ENCODE assay signal across 37 cellular contexts in genomic region chr6:57165080-57165479, GRCh38. TPM values are rescaled to one million over a fixed set of nuclear protein-coding genes. Genes with fewer than 3 reads are reported as not detected.
A peak's percentile ranks its signal among the peaks of the same experiment; 100 is the strongest.
DNase-seq lines count a peak whose midpoint lies in the region; ATAC-seq, FAIRE-seq and TF ChIP-seq lines count a peak whose summit lies in the region.
"Had no signal": no experiment of that assay in that cellular context is flagged by ENCODE, and none has a peak within 500 bp of the region (broad histone marks: within the 10 kb centered on the region; RNA-seq: fewer than 3 reads in every experiment).

No MANE protein-coding gene starts in this region.

- H3K4me3 ChIP-seq in HEK293 (ENCODE audit: low read depth, low read length) (no peak overlapping the region), K562 (no peak overlapping the region)
- H3K4me3 ChIP-seq: A549; BLaER1; BLaER1 treated with 17β-estradiol and CSF1 and Interleukin-3, amounts not matched to agents 10 nM and 100 nM had no signal

- 100% methylated on average over 1 of the region's 1 CpG for WGBS in K562 (ENCODE audit: insufficient coverage, low coverage, missing lambda C conversion rate)

- TF ChIP-seq POLR2A in H54 (IDR thresholded peaks at IDR 0.05; ENCODE audit: low read depth, low read length) (no peak), K562 (conservative IDR thresholded peaks at IDR 0.05) (no peak)

- no peak overlapping the region for H3K4me2 ChIP-seq in K562 (ENCODE audit: insufficient read depth, low read length)
- H3K4me2 ChIP-seq: A549; BLaER1; BLaER1 treated with 17β-estradiol and CSF1 and Interleukin-3, amounts not matched to agents 10 nM and 100 nM had no signal

- H3K9me3 Mint-ChIP-seq in activated naive CD4-positive, alpha-beta T cell treated with anti-CD3 and anti-CD28 coated beads, Interleukin-2, amount 10 ng/mL, durations not matched to agents 7 days and 5 days: peaks cover 11% of the 10 kb centered on the region
- H3K9me3 Mint-ChIP-seq in activated naive CD4-positive, alpha-beta T cell treated with anti-CD3 and anti-CD28 coated beads, Interleukin-2, amount 50 U/mL, for 72 hours: peaks cover 4 to 18% of the 10 kb centered on the region in 2 donors

- H3K4me1 ChIP-seq in HEK293 (ENCODE audit: control insufficient read depth, insufficient read depth, low read length): no peaks in the 10 kb centered on the region
- H3K4me1 ChIP-seq in K562 (replicated peaks in 1 of 2; ENCODE audit: control insufficient read depth in 2 of 2, insufficient read depth in 2 of 2, low read length in 2 of 2): no peaks in the 10 kb centered on the region
- H3K4me1 ChIP-seq: A549; BE2C; BLaER1; BLaER1 treated with 17β-estradiol and CSF1 and Interleukin-3, amounts not matched to agents 10 nM and 100 nM; Caco-2 had no signal

- no peak for TF ChIP-seq EP300 in K562 (IDR thresholded peaks at IDR 0.05; ENCODE audit: low read length)

- TF ChIP-seq RAD21 in K562 (CRISPR knock-in tag; conservative IDR thresholded peaks at IDR 0.05 in 1 of 2, IDR thresholded peaks at IDR 0.05 in 1 of 2): no peak

- peak; percentile 43 for FAIRE-seq in H54 (lab: Jason Lieb, UNC)
- FAIRE-seq in K562 (lab: Jason Lieb, UNC): no peak
- FAIRE-seq: A204.1, A549, D721Med had no signal

- no peaks in the 10 kb centered on the region for H3K27me3 Mint-ChIP-seq in activated naive CD4-positive, alpha-beta T cell treated with anti-CD3 and anti-CD28 coated beads, Interleukin-2, amount 10 ng/mL, durations not matched to agents 7 days and 5 days
- H3K27me3 Mint-ChIP-seq: B cell; CD4-positive, alpha-beta memory T cell; CD4-positive, alpha-beta T cell; CD4-positive, CD25-positive, alpha-beta regulatory T cell; CD8-positive, alpha-beta memory T cell had no signal

- no peaks in the 10 kb centered on the region for H3K27me3 ChIP-seq in K562 (ENCODE audit: control insufficient read depth in 2 of 2, insufficient read depth in 2 of 2, low read length in 2 of 2)
- H3K27me3 ChIP-seq: BE2C; BLaER1; BLaER1 treated with 17β-estradiol and CSF1 and Interleukin-3, amounts not matched to agents 10 nM and 100 nM had no signal

- intact Hi-C loops in K562 (cut with micrococcal nuclease): no loop called here

- POLR2A ChIA-PET in HEK293 (lab: Yijun Ruan, JAX): no interaction called here
- POLR2A ChIA-PET in K562 (lab: Yijun Ruan, JAX): no interaction called here

- ATAC-seq in activated naive CD4-positive, alpha-beta T cell treated with anti-CD3 and anti-CD28 coated beads, Interleukin-2, amount 50 U/mL, for 72 hours: no peak
- ATAC-seq in K562 (no peak), HG02642 (IDR thresholded peaks at IDR 0.05; ENCODE audit: poor library complexity, unreplicated experiment) (no peak)
- ATAC-seq: A549; CD8-positive, alpha-beta T cell had no signal

- peaks cover 41% of the 10 kb centered on the region for H3K36me3 Mint-ChIP-seq in activated naive CD4-positive, alpha-beta T cell treated with anti-CD3 and anti-CD28 coated beads, Interleukin-2, amount 10 ng/mL, durations not matched to agents 7 days and 5 days
- H3K36me3 Mint-ChIP-seq in activated naive CD4-positive, alpha-beta T cell treated with anti-CD3 and anti-CD28 coated beads, Interleukin-2, amount 50 U/mL, for 72 hours: peaks cover 28 to 49% of the 10 kb centered on the region in 2 donors

- H3K36me3 ChIP-seq in HEK293 (ENCODE audit: control insufficient read depth in 2 of 2, insufficient read depth in 1 of 2, low read length in 2 of 2) (peaks cover 8 to 9% of the 10 kb centered on the region in 2 experiments), K562 (ENCODE audit: control insufficient read depth, insufficient read depth, low read length) (peaks cover 71% of the 10 kb centered on the region)

- H3K9me3 ChIP-seq in HEK293 (ENCODE audit: control insufficient read depth, insufficient read depth, low read depth, low read length) (no peaks in the 10 kb centered on the region), K562 (replicated peaks; ENCODE audit: control insufficient read depth, insufficient read depth, low read depth, low read length) (peaks cover 6% of the 10 kb centered on the region)
- H3K9me3 ChIP-seq: BE2C, Caco-2 had no signal

- H3K4me3 Mint-ChIP-seq in activated naive CD4-positive, alpha-beta T cell treated with anti-CD3 and anti-CD28 coated beads, Interleukin-2, amount 10 ng/mL, durations not matched to agents 7 days and 5 days: no peak overlapping the region
- H3K4me3 Mint-ChIP-seq: B cell; CD14-positive monocyte; CD4-positive, alpha-beta memory T cell; CD4-positive, alpha-beta T cell; CD4-positive, CD25-positive, alpha-beta regulatory T cell; CD8-positive, alpha-beta memory T cell; CD8-positive, alpha-beta T cell had no signal

- CTCF ChIA-PET in activated naive CD4-positive, alpha-beta T cell treated with anti-CD3 and anti-CD28 coated beads, Interleukin-2, amount 10 ng/mL, durations not matched to agents 7 days and 5 days (lab: Charles Lee): no interaction called here
- CTCF ChIA-PET in HEK293 (lab: Yijun Ruan, JAX): no interaction called here
- CTCF ChIA-PET in K562 (lab: Yijun Ruan, JAX; ENCODE audit: low intra/inter-chr PET ratio): no interaction called here

- BruUV-seq in K562 (replicated peaks; lab: Mats Ljungman, UMichigan): no TSS peak

- TF ChIP-seq CTCF in HEK293 (tag by site-specific recombination; IDR thresholded peaks at IDR 0.05) (no peak), K562 (IDR thresholded peaks at IDR 0.05 in 2 of 3, conservative IDR thresholded peaks at IDR 0.05 in 1 of 3; ENCODE audit: insufficient read depth in 2 of 3, low read depth in 1 of 3, low read length in 3 of 3) (no peak)

- H2AFZ ChIP-seq in K562 (ENCODE audit: low read depth, low read length): no peak overlapping the region

- H3K9ac ChIP-seq in K562 (ENCODE audit: insufficient read depth in 1 of 2, low read depth in 2 of 2, low read length in 2 of 2): no peak overlapping the region
- H3K9ac ChIP-seq: BLaER1; BLaER1 treated with 17β-estradiol and CSF1 and Interleukin-3, amounts not matched to agents 10 nM and 100 nM had no signal

- H3K27ac Mint-ChIP-seq in activated naive CD4-positive, alpha-beta T cell treated with anti-CD3 and anti-CD28 coated beads, Interleukin-2, amount 10 ng/mL, durations not matched to agents 7 days and 5 days: peak overlapping the region; percentile 20
- peak overlapping the region in 1 of 2 donors; percentile 51 for H3K27ac Mint-ChIP-seq in activated naive CD4-positive, alpha-beta T cell treated with anti-CD3 and anti-CD28 coated beads, Interleukin-2, amount 50 U/mL, for 72 hours
- H3K27ac Mint-ChIP-seq: B cell; CD14-positive monocyte; CD4-positive, alpha-beta T cell; CD8-positive, alpha-beta memory T cell; CD8-positive, alpha-beta T cell had no signal

- H3K27ac ChIP-seq in HEK293 (ENCODE audit: extremely low read depth, low read depth, low read length) (no peak overlapping the region), K562 (ENCODE audit: extremely low read depth, low read depth, low read length) (no peak overlapping the region)
- H3K27ac ChIP-seq: 22Rv1; A549; BLaER1; BLaER1 treated with 17β-estradiol and CSF1 and Interleukin-3, amounts not matched to agents 10 nM and 100 nM; C4-2B had no signal

- no peaks in the 10 kb centered on the region for H3K9me1 ChIP-seq in K562 (ENCODE audit: control insufficient read depth, insufficient read depth, low read length)

- H3K79me2 ChIP-seq in K562 (ENCODE audit: control insufficient read depth, insufficient read depth, low read length): no peaks in the 10 kb centered on the region

- in situ Hi-C loops in K562 (cut with MboI): no loop called here

- peaks cover 3% of the 10 kb centered on the region for H3K4me1 Mint-ChIP-seq in activated naive CD4-positive, alpha-beta T cell treated with anti-CD3 and anti-CD28 coated beads, Interleukin-2, amount 10 ng/mL, durations not matched to agents 7 days and 5 days
- H3K4me1 Mint-ChIP-seq: B cell; CD14-positive monocyte; CD4-positive, alpha-beta memory T cell; CD8-positive, alpha-beta memory T cell had no signal

- no peak for DNase-seq in activated naive CD4-positive, alpha-beta T cell treated with anti-CD3 and anti-CD28 coated beads, Interleukin-2, amount 10 ng/mL, durations not matched to agents 7 days and 5 days
- no peak for DNase-seq in activated naive CD4-positive, alpha-beta T cell treated with anti-CD3 and anti-CD28 coated beads, Interleukin-2, amount 50 U/mL, for 72 hours (ENCODE audit: low spot score in 2 of 2)
- DNase-seq in H54 (ENCODE audit: insufficient read length, low spot score) (no peak), K562 (ENCODE audit: extremely low read depth in 1 of 4, low spot score in 3 of 4) (no peak), NCI-H1105 (lab: John Stamatoyannopoulos, UW) (no peak), activated gamma-delta T cell treated with Interleukin-2 at 50 U/mL for 16 hours (no peak)
- DNase-seq: 8988T; ACHN; AML-193; BE2C; C1 segment of cervical spinal cord; Caco-2; Calu3; CD4-positive, alpha-beta memory T cell; CD4-positive, alpha-beta T cell; CD4-positive, CD25-positive, alpha-beta regulatory T cell; CD8-positive, alpha-beta memory T cell; CD8-positive, alpha-beta T cell; COR-L47; DMS 273 treated with DMSO at 0.1 percent for 48 hours; DMS153; DMS53; DMS79; DMS79 treated with DMSO at 0.1 percent for 48 hours; DND-41; EL had no signal

- H4K20me1 ChIP-seq in K562 (replicated peaks; ENCODE audit: control insufficient read depth, insufficient read depth, low read length): no peaks in the 10 kb centered on the region
- H4K20me1 ChIP-seq: BLaER1 had no signal

RNA-seq across cellular contexts. Expression of gene BAG2, which starts 7.0 kb away (rescaled TPM):
- 1 to 10 TPM; 7.1 to 7.9 TPM for total RNA-seq in activated naive CD4-positive, alpha-beta T cell treated with anti-CD3 and anti-CD28 coated beads, Interleukin-2, amount 50 U/mL, for 72 hours
- 4.4 and 16.7 TPM in 2 replicates for total RNA-seq in K562 (2011; cell fraction: chromatin; rRNA removed; ENCODE audit: low replicate concordance)
- total RNA-seq in K562 (2011; cell fraction: nucleolus; rRNA removed): 3.8 and 5.3 TPM in 2 replicates
- 10.3 and 19.5 TPM in 2 replicates for total RNA-seq in K562 (2011; cell fraction: nucleoplasm; rRNA removed)
- total RNA-seq in K562 (2014; rRNA removed) (12.8 and 13.8 TPM in 2 replicates), K562 (2014; rRNA removed; fragmentation: Illumina TruSeq; extraction: Trizol) (20.3 and 21.2 TPM in 2 replicates), K562 (2015; rRNA removed; fragmentation: Illumina TruSeq; extraction: Trizol) (17.6 and 19.7 TPM in 2 replicates), K562 (2021) (17.6 and 19.9 TPM in 2 replicates)
- polyA plus RNA-seq in K562 (2011; rRNA removed) (14.5 and 20.7 TPM in 2 replicates), K562 (2014; fragmentation: Illumina TruSeq; extraction: Trizol) (15.6 and 18.7 TPM in 2 replicates), K562 (2014; fragmentation: Nextera tagmentation; extraction: Ambion mirVana) (10 to 100 TPM; 12.8 to 14.0 TPM), K562 (2014; rRNA removed) (14.5 and 15.3 TPM in 2 replicates)
- 5.9 and 7.0 TPM in 2 replicates for polyA plus RNA-seq in K562 (2011; cell fraction: cytosol; rRNA removed)
- polyA plus RNA-seq in K562 (2011; cell fraction: nucleus; rRNA removed): 3.3 and 4.5 TPM in 2 replicates
- 8.9 and 12.9 TPM in 2 replicates for polyA plus RNA-seq in K562 (2012)
- polyA minus RNA-seq in K562 (2011; rRNA and poly(A)+ RNA removed): 14.5 and 15.8 TPM in 2 replicates
- 5.5 and 6.9 TPM in 2 replicates for polyA minus RNA-seq in K562 (2011; cell fraction: cytosol; rRNA and poly(A)+ RNA removed)
- polyA minus RNA-seq in K562 (2011; cell fraction: nucleus; rRNA and poly(A)+ RNA removed): 8.5 and 12.8 TPM in 2 replicates

RNA-seq across cellular contexts. Expression of gene RAB23, which starts 57.0 kb away (rescaled TPM):
- 1 to 10 TPM; 2.0 to 2.2 TPM for total RNA-seq in activated naive CD4-positive, alpha-beta T cell treated with anti-CD3 and anti-CD28 coated beads, Interleukin-2, amount 50 U/mL, for 72 hours
- total RNA-seq in K562 (2011; cell fraction: chromatin; rRNA removed; ENCODE audit: low replicate concordance): 2.6 and 13.3 TPM in 2 replicates
- 2.2 and 3.0 TPM in 2 replicates for total RNA-seq in K562 (2011; cell fraction: nucleolus; rRNA removed)
- 7.0 and 17.6 TPM in 2 replicates for total RNA-seq in K562 (2011; cell fraction: nucleoplasm; rRNA removed)
- total RNA-seq in K562 (2014; rRNA removed) (6.0 and 7.1 TPM in 2 replicates), K562 (2014; rRNA removed; fragmentation: Illumina TruSeq; extraction: Trizol) (15.0 and 16.9 TPM in 2 replicates), K562 (2015; rRNA removed; fragmentation: Illumina TruSeq; extraction: Trizol) (16.4 and 18.0 TPM in 2 replicates), K562 (2021) (9.4 and 10.0 TPM in 2 replicates)
- polyA plus RNA-seq in K562 (2011; rRNA removed) (9.6 and 14.1 TPM in 2 replicates), K562 (2014; fragmentation: Illumina TruSeq; extraction: Trizol) (10.7 and 14.3 TPM in 2 replicates), K562 (2014; fragmentation: Nextera tagmentation; extraction: Ambion mirVana) (1 to 10 TPM; 3.4 to 3.6 TPM), K562 (2014; rRNA removed) (8.4 and 10.0 TPM in 2 replicates)
- polyA plus RNA-seq in K562 (2011; cell fraction: cytosol; rRNA removed): 1.8 and 2.9 TPM in 2 replicates
- 5.1 and 7.7 TPM in 2 replicates for polyA plus RNA-seq in K562 (2011; cell fraction: nucleus; rRNA removed)
- polyA plus RNA-seq in K562 (2012): 6.7 and 8.7 TPM in 2 replicates
- 13.2 and 14.3 TPM in 2 replicates for polyA minus RNA-seq in K562 (2011; rRNA and poly(A)+ RNA removed)
- polyA minus RNA-seq in K562 (2011; cell fraction: cytosol; rRNA and poly(A)+ RNA removed): 3.1 and 3.7 TPM in 2 replicates
- polyA minus RNA-seq in K562 (2011; cell fraction: nucleus; rRNA and poly(A)+ RNA removed): 5.1 and 5.7 TPM in 2 replicates
